Comparison of ENCODE assay signal across 4 cellular contexts in genomic region chr3:187135172-187135690, GRCh38. TPM values are rescaled to one million over a fixed set of nuclear protein-coding genes. Genes with fewer than 3 reads are reported as not detected.
DNase-seq lines count a peak whose midpoint lies in the region; ATAC-seq and TF ChIP-seq lines count a peak whose summit lies in the region.
"Not testable (repeated sequence)": the region's sequence is repeated elsewhere in the genome, so short reads cannot be mapped to it uniquely, and the experiment has no call there.

No MANE protein-coding gene starts in this region.

- H3K4me1 ChIP-seq in HEK293 (ENCODE audit: control insufficient read depth, insufficient read depth, low read length), result not testable (repeated sequence)

- ATAC-seq in CD4-positive, alpha-beta T cell (ENCODE audit: poor library complexity), result not testable (repeated sequence)

- not testable (repeated sequence) for TF ChIP-seq CTCF in CD4-positive, alpha-beta T cell (IDR thresholded peaks at IDR 0.05); HEK293 (tag by site-specific recombination; IDR thresholded peaks at IDR 0.05); endothelial cell (IDR thresholded peaks at IDR 0.05; ENCODE audit: unreplicated experiment)

- not testable (repeated sequence) for H3K9me3 Mint-ChIP-seq in CD4-positive, alpha-beta T cell; endothelial cell (ENCODE audit: unreplicated experiment)
- peaks cover 35% of the 10 kb centered on the region for H3K9me3 Mint-ChIP-seq in activated CD4-positive, alpha-beta T cell treated with anti-CD3 and anti-CD28 coated beads, Interleukin-2, amount 10 ng/mL, durations not matched to agents 7 days and 5 days

- H3K27ac Mint-ChIP-seq in CD4-positive, alpha-beta T cell, result peak overlapping the region; percentile 13
- peak overlapping the region; percentile 68 for H3K27ac Mint-ChIP-seq in activated CD4-positive, alpha-beta T cell treated with anti-CD3 and anti-CD28 coated beads, Interleukin-2, amount 10 ng/mL, durations not matched to agents 7 days and 5 days
- not testable (repeated sequence) for H3K27ac Mint-ChIP-seq in endothelial cell (ENCODE audit: unreplicated experiment)

- not testable (repeated sequence) for H3K36me3 ChIP-seq in HEK293 (ENCODE audit: control insufficient read depth in 2 of 2, insufficient read depth in 1 of 2, low read length in 2 of 2)

- not testable (repeated sequence) for H3K27me3 Mint-ChIP-seq in CD4-positive, alpha-beta T cell; activated CD4-positive, alpha-beta T cell treated with anti-CD3 and anti-CD28 coated beads, Interleukin-2, amount 10 ng/mL, durations not matched to agents 7 days and 5 days; endothelial cell (ENCODE audit: unreplicated experiment)

- H3K4me3 ChIP-seq in HEK293 (ENCODE audit: low read depth, low read length), result not testable (repeated sequence)

- not testable (repeated sequence) for DNase-seq in CD4-positive, alpha-beta T cell; activated CD4-positive, alpha-beta T cell treated with anti-CD3 and anti-CD28 coated beads, Interleukin-2, amount 10 ng/mL, durations not matched to agents 7 days and 5 days; endothelial cell (ENCODE audit: low spot score)

- not testable (repeated sequence) for H3K27ac ChIP-seq in CD4-positive, alpha-beta T cell (ENCODE audit: low read depth, low read length); HEK293 (ENCODE audit: extremely low read depth, low read depth, low read length)

- POLR2A ChIA-PET in CD4-positive, alpha-beta T cell (lab: Charles Lee), result interaction anchor here (1.2 kb wide), 1 partner anchor 352 kb away, joined by 3 read pairs; the partner anchor contains the start of gene EIF4A2
- POLR2A ChIA-PET in HEK293 (lab: Yijun Ruan, JAX); activated CD4-positive, alpha-beta T cell treated with anti-CD3 and anti-CD28 coated beads, Interleukin-2, amount 10 ng/mL, durations not matched to agents 7 days and 5 days (lab: Charles Lee): not testable (repeated sequence)

- H3K27me3 ChIP-seq in CD4-positive, alpha-beta T cell (ENCODE audit: control insufficient read depth, insufficient read depth, low read length), result not testable (repeated sequence)

- intact Hi-C loops in CD4-positive, alpha-beta T cell (cut with DNase I, micrococcal nuclease), result loop anchor here in 1 of 2 experiments (5.0 to 10.0 kb wide), 2 partner anchors 353 to 1550 kb away; partner anchors contain the start of genes EIF4A2 and SENP2

- H3K36me3 Mint-ChIP-seq in CD4-positive, alpha-beta T cell (ENCODE audit: low read depth), result not testable (repeated sequence)
- peaks cover 68% of the 10 kb centered on the region for H3K36me3 Mint-ChIP-seq in activated CD4-positive, alpha-beta T cell treated with anti-CD3 and anti-CD28 coated beads, Interleukin-2, amount 10 ng/mL, durations not matched to agents 7 days and 5 days (ENCODE audit: low read depth)
- peaks cover 28% of the 10 kb centered on the region for H3K36me3 Mint-ChIP-seq in endothelial cell (ENCODE audit: low read depth, unreplicated experiment)

- not testable (repeated sequence) for H3K4me3 Mint-ChIP-seq in CD4-positive, alpha-beta T cell; activated CD4-positive, alpha-beta T cell treated with anti-CD3 and anti-CD28 coated beads, Interleukin-2, amount 10 ng/mL, durations not matched to agents 7 days and 5 days
- peak overlapping the region; percentile 47 for H3K4me3 Mint-ChIP-seq in endothelial cell (ENCODE audit: unreplicated experiment)

- CTCF ChIA-PET in CD4-positive, alpha-beta T cell (lab: Charles Lee), result interaction anchor here (0.9 kb wide), 1 partner anchor 30 kb away, joined by 3 read pairs; no protein-coding TSS in a partner anchor
- CTCF ChIA-PET in HEK293 (lab: Yijun Ruan, JAX), result interaction anchor here (1.0 kb wide), 1 partner anchor 22 kb away, joined by 3 read pairs; no protein-coding TSS in a partner anchor
- CTCF ChIA-PET in activated CD4-positive, alpha-beta T cell treated with anti-CD3 and anti-CD28 coated beads, Interleukin-2, amount 10 ng/mL, durations not matched to agents 7 days and 5 days (lab: Charles Lee), result interaction anchor here (1.0 to 8.1 kb wide), 3 partner anchors 15 to 34 kb away, joined by 3 to 72 read pairs (median 3); no protein-coding TSS in a partner anchor

- H3K4me1 Mint-ChIP-seq in CD4-positive, alpha-beta T cell (ENCODE audit: low read depth), result peaks cover 26% of the 10 kb centered on the region
- peaks cover 60% of the 10 kb centered on the region for H3K4me1 Mint-ChIP-seq in activated CD4-positive, alpha-beta T cell treated with anti-CD3 and anti-CD28 coated beads, Interleukin-2, amount 10 ng/mL, durations not matched to agents 7 days and 5 days
- not testable (repeated sequence) for H3K4me1 Mint-ChIP-seq in endothelial cell (ENCODE audit: unreplicated experiment)

- H3K9me3 ChIP-seq in CD4-positive, alpha-beta T cell (ENCODE audit: control insufficient read depth, low read length); HEK293 (ENCODE audit: control insufficient read depth, insufficient read depth, low read depth, low read length): not testable (repeated sequence)

TF ChIP-seq in HEK293, 187 proteins besides CTCF, POLR2A, EP300 and RAD21:
- TF ChIP-seq SETDB1 (IDR thresholded peaks at IDR 0.05; ENCODE audit: insufficient read length, low read length), result peak; percentile 58

RNA-seq across cellular contexts. Expression of gene RPL39L, which starts 4.1 kb away (rescaled TPM):
- total RNA-seq in CD4-positive, alpha-beta T cell, result 1 to 10 TPM; 1.1 to 1.7 TPM
- total RNA-seq in activated CD4-positive, alpha-beta T cell treated with anti-CD3 and anti-CD28 coated beads, Interleukin-2, amount 10 ng/mL, durations not matched to agents 7 days and 5 days, result 10 to 100 TPM; 18.4 to 20.4 TPM
- total RNA-seq in endothelial cell (ENCODE audit: unreplicated experiment), result 8.9 TPM
